1 cellular context compared by ENCODE assay signal in the genomic region with DNA sequence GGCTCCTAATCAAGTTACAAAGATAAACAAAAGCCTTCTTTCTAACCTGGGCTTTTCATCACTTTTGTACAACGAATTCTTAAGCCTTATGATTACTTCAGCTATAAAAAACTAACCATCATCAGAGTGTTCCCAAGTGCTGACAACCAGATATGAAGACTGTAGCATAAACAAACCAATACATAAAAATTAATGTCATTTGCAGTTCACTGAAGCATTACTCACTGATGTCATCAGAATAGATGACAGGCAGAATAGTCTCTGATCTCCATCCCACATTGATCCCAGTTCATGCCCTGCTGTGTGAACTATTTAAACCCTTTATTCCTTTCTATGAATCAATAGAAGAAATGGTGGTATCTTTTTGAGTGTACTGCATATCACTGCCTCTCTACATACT.
TF ChIP-seq lines count a peak whose summit lies in the region.

No MANE protein-coding gene starts in this region.

TF ChIP-seq in A549, 52 proteins besides CTCF, POLR2A, EP300 and RAD21 (continued from another document):
- TF ChIP-seq, protein P1, sequence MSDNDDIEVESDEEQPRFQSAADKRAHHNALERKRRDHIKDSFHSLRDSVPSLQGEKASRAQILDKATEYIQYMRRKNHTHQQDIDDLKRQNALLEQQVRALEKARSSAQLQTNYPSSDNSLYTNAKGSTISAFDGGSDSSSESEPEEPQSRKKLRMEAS (IDR thresholded peaks at IDR 0.05), result no peak
- TF ChIP-seq NPAS2 (CRISPR knock-in tag; IDR thresholded peaks at IDR 0.05; ENCODE audit: borderline replicate concordance) (no peak), MAFK (IDR thresholded peaks at IDR 0.05; ENCODE audit: partially characterized antibody) (no peak), PHF8 (IDR thresholded peaks at IDR 0.05; ENCODE audit: borderline replicate concordance, low read depth) (no peak), ZC3H11A (IDR thresholded peaks at IDR 0.05) (no peak), SREBF2 (IDR thresholded peaks at IDR 0.05) (no peak), RCOR1 (IDR thresholded peaks at IDR 0.05; ENCODE audit: low read depth, low read length) (no peak), ZSCAN20 (CRISPR knock-in tag; IDR thresholded peaks at IDR 0.05) (no peak), EHF (CRISPR knock-in tag; IDR thresholded peaks at IDR 0.05) (no peak), ZNF302 (CRISPR knock-in tag; IDR thresholded peaks at IDR 0.05) (no peak)
- TF ChIP-seq, protein P2, sequence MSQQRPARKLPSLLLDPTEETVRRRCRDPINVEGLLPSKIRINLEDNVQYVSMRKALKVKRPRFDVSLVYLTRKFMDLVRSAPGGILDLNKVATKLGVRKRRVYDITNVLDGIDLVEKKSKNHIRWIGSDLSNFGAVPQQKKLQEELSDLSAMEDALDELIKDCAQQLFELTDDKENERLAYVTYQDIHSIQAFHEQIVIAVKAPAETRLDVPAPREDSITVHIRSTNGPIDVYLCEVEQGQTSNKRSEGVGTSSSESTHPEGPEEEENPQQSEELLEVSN (IDR thresholded peaks at IDR 0.05; ENCODE audit: borderline replicate concordance, low read depth), result no peak
- TF ChIP-seq, protein P3, sequence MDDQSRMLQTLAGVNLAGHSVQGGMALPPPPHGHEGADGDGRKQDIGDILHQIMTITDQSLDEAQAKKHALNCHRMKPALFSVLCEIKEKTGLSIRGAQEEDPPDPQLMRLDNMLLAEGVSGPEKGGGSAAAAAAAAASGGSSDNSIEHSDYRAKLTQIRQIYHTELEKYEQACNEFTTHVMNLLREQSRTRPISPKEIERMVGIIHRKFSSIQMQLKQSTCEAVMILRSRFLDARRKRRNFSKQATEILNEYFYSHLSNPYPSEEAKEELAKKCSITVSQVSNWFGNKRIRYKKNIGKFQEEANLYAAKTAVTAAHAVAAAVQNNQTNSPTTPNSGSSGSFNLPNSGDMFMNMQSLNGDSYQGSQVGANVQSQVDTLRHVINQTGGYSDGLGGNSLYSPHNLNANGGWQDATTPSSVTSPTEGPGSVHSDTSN (IDR thresholded peaks at IDR 0.05), result no peak
